8 cellular contexts compared by ENCODE assay signal in genomic region chr19:48617146-48617937, GRCh38. TPM values are rescaled to one million over a fixed set of nuclear protein-coding genes. Genes with fewer than 3 reads are reported as not detected.
A peak's percentile ranks its signal among the peaks of the same experiment; 100 is the strongest.
DNase-seq lines count a peak whose midpoint lies in the region; ATAC-seq, FAIRE-seq and TF ChIP-seq lines count a peak whose summit lies in the region.

No MANE protein-coding gene starts in this region.

- H2BK120ac ChIP-seq in mesendoderm (ENCODE audit: low read depth, low read length) = no peak overlapping the region

- POLR2A ChIA-PET in A549 (lab: Yijun Ruan, JAX) = interaction anchor here (0.9 to 3.6 kb wide), 4 partner anchors 8 to 296 kb away, joined by 3 to 70 read pairs (median 7); no protein-coding TSS in a partner anchor
- POLR2A ChIA-PET in HEK293 (lab: Yijun Ruan, JAX) = interaction anchor here (0.6 to 3.8 kb wide), 8 partner anchors 8 to 97 kb away, joined by 3 to 25 read pairs (median 4); partner anchors contain the start of gene CA11

- peak overlapping the region; percentile 92 for H3K9ac ChIP-seq in mesendoderm (ENCODE audit: low read length)

- H3K9me3 ChIP-seq in A549 = no peaks in the 10 kb centered on the region
- H3K9me3 ChIP-seq in HEK293 (ENCODE audit: control insufficient read depth, insufficient read depth, low read depth, low read length) = no peaks in the 10 kb centered on the region

- H3K23ac ChIP-seq in mesendoderm (ENCODE audit: low read length) = no peak overlapping the region

- H3K27ac ChIP-seq in A549 = peak overlapping the region; percentile 89 to 90
- H3K27ac ChIP-seq in HEK293 (ENCODE audit: extremely low read depth, low read depth, low read length) = peak overlapping the region; percentile 100
- peak overlapping the region; percentile 72 for H3K27ac ChIP-seq in brain microvascular endothelial cell
- no peak overlapping the region for H3K27ac ChIP-seq in mesendoderm (ENCODE audit: low read depth, low read length)

- WGBS in A549 (ENCODE audit: missing lambda C conversion rate) = 56% methylated on average over 18 of the region's 18 CpGs
- no CpG with 5 or more reads among the region's 18 CpGs for WGBS in mesendoderm (ENCODE audit: extremely low coverage, insufficient coverage, low lambda C conversion rate)

- H3K27me3 ChIP-seq in brain microvascular endothelial cell (replicated peaks) = no peaks in the 10 kb centered on the region
- H3K27me3 ChIP-seq in mesendoderm (ENCODE audit: insufficient read depth, low read length, poor library complexity) = no peaks in the 10 kb centered on the region

- H3K79me2 ChIP-seq in mesendoderm (ENCODE audit: control insufficient read depth, insufficient read depth, low read length) = peaks cover 33% of the 10 kb centered on the region

- TF ChIP-seq EP300 in A549 (IDR thresholded peaks at IDR 0.05) = no peak

- H3K4me2 ChIP-seq in A549 = peak overlapping the region; percentile 92
- peak overlapping the region; percentile 67 for H3K4me2 ChIP-seq in mesendoderm (ENCODE audit: low read length)

- TF ChIP-seq CTCF in A549 (IDR thresholded peaks at IDR 0.05) (no peak), HEK293 (tag by site-specific recombination; IDR thresholded peaks at IDR 0.05) (no peak), brain microvascular endothelial cell (IDR thresholded peaks at IDR 0.05; ENCODE audit: low read depth, low read length, missing control alignments) (no peak)

- H2BK5ac ChIP-seq in mesendoderm (ENCODE audit: low read length) = no peak overlapping the region

- DNase-seq in A549 (ENCODE audit: low read depth in 1 of 2, low spot score in 1 of 2) = no peak
- no peak for DNase-seq in brain microvascular endothelial cell
- DNase-seq in mesendoderm = no peak
- DNase-seq in HK-2 (ENCODE audit: unreplicated experiment) = no peak
- DNase-seq in LoVo (ENCODE audit: low spot score) = no peak

- H3K56ac ChIP-seq in mesendoderm (ENCODE audit: low read length) = peak overlapping the region; percentile 95

- CTCF ChIA-PET in A549 (lab: Yijun Ruan, JAX) (interaction anchor here (1.0 to 18.9 kb wide), 10 partner anchors 9 to 351 kb away, joined by 3 to 396 read pairs (median 6); partner anchors contain the start of genes DBP and SPACA4), HEK293 (lab: Yijun Ruan, JAX) (interaction anchor here (0.5 to 1.8 kb wide), 9 partner anchors 9 to 611 kb away, joined by 3 to 13 read pairs (median 3); no protein-coding TSS in a partner anchor)

- no peak overlapping the region for H3K18ac ChIP-seq in mesendoderm (ENCODE audit: low read length)

- TF ChIP-seq RAD21 in A549 (conservative IDR thresholded peaks at IDR 0.05 in 1 of 2, IDR thresholded peaks at IDR 0.05 in 1 of 2) = no peak

- H4K5ac ChIP-seq in mesendoderm (ENCODE audit: low read length) = no peak overlapping the region

- peaks cover 11% of the 10 kb centered on the region for H3K79me1 ChIP-seq in mesendoderm (ENCODE audit: low read length)

- peak overlapping the region; percentile 68 for H3K4me3 ChIP-seq in A549
- peak overlapping the region; percentile 76 for H3K4me3 ChIP-seq in HEK293 (ENCODE audit: low read depth, low read length)
- peak overlapping the region; percentile 98 for H3K4me3 ChIP-seq in brain microvascular endothelial cell (ENCODE audit: low read depth, low read length)
- H3K4me3 ChIP-seq in mesendoderm (ENCODE audit: low read length) = peak overlapping the region; percentile 99

- H2AK5ac ChIP-seq in mesendoderm (ENCODE audit: low read length) = no peak overlapping the region

- no peak overlapping the region for H4K8ac ChIP-seq in mesendoderm (ENCODE audit: low read depth, low read length)

- in situ Hi-C loops in brain microvascular endothelial cell (cut with HindIII; ENCODE audit: low pct_ligation_motif_present, low sequenced_read_pairs) = no loop called here

- peaks cover 44% of the 10 kb centered on the region for H3K4me1 ChIP-seq in A549
- peaks cover 27% of the 10 kb centered on the region for H3K4me1 ChIP-seq in HEK293 (ENCODE audit: control insufficient read depth, insufficient read depth, low read length)
- peaks cover 11% of the 10 kb centered on the region for H3K4me1 ChIP-seq in mesendoderm (ENCODE audit: control insufficient read depth, low read depth, low read length)

- no peak for FAIRE-seq in A549 (lab: Jason Lieb, UNC)

- no peak for ATAC-seq in A549
- no peak for ATAC-seq in HG03520 (IDR thresholded peaks at IDR 0.05; ENCODE audit: unreplicated experiment)
- ATAC-seq in GM21526 (IDR thresholded peaks at IDR 0.05; ENCODE audit: low FRiP score, unreplicated experiment) = no peak

- H2BK15ac ChIP-seq in mesendoderm (replicated peaks; ENCODE audit: low read depth) = no peak overlapping the region

- H3K4ac ChIP-seq in mesendoderm (ENCODE audit: low read depth, low read length) = no peak overlapping the region

- TF ChIP-seq POLR2A in A549 (IDR thresholded peaks at IDR 0.05; ENCODE audit: low read length) = no peak

- peaks cover 14 to 41% of the 10 kb centered on the region in 2 experiments for H3K36me3 ChIP-seq in HEK293 (ENCODE audit: control insufficient read depth in 2 of 2, insufficient read depth in 1 of 2, low read length in 2 of 2)
- peaks cover 32% of the 10 kb centered on the region for H3K36me3 ChIP-seq in brain microvascular endothelial cell (replicated peaks)
- H3K36me3 ChIP-seq in mesendoderm (ENCODE audit: control insufficient read depth, insufficient read depth, low read length) = peaks cover 26% of the 10 kb centered on the region

TF ChIP-seq in A549, 52 proteins besides CTCF, POLR2A, EP300 and RAD21:
- TF ChIP-seq TP53 (CRISPR knock-in tag; IDR thresholded peaks at IDR 0.05) = 0 out of 2 replicates have a peak, but pooled peaks have one; percentile 27
- TF ChIP-seq KDM5A (IDR thresholded peaks at IDR 0.05) = no peak
- 0 out of 2 replicates have a peak, but pooled peaks have one; percentile 4 for TF ChIP-seq BHLHE40 (IDR thresholded peaks at IDR 0.05; ENCODE audit: low read depth, low read length)
TF ChIP-seq in A549: peak in this region for 2.

TF ChIP-seq in HEK293, 187 proteins besides CTCF, POLR2A, EP300 and RAD21 (continues in another document):
- TF ChIP-seq YY2 (tag by site-specific recombination; IDR thresholded peaks at IDR 0.05) (no peak), ZEB2 (tag by site-specific recombination; IDR thresholded peaks at IDR 0.05) (no peak), ATF2 (tag by site-specific recombination; IDR thresholded peaks at IDR 0.05; ENCODE audit: low read depth) (no peak), ZNF560 (tag by site-specific recombination; IDR thresholded peaks at IDR 0.05; ENCODE audit: borderline replicate concordance) (no peak), ZNF621 (tag by site-specific recombination; IDR thresholded peaks at IDR 0.05) (no peak)

RNA-seq across cellular contexts. Expression of gene RPL18, which starts 1.6 kb away (rescaled TPM):
- polyA plus RNA-seq in A549 (2011; rRNA removed) (1,390 and 1,780 TPM in 2 replicates), A549 (2017; fragmentation: RNase III; extraction: RNeasy Plus Mini Kit Qiagen cat#74134 plus additional on column Dnase treatment) (2,568 to 2,696 TPM (median 2,647 TPM) in 3 replicates)
- 2,689 and 2,957 TPM in 2 replicates for polyA plus RNA-seq in A549 (2012; cell fraction: cytosol; rRNA removed)
- 2,348 and 2,474 TPM in 2 replicates for polyA plus RNA-seq in A549 (2012; cell fraction: nucleus; rRNA removed)
- polyA minus RNA-seq in A549 (2011; rRNA and poly(A)+ RNA removed) = 793 and 1,174 TPM in 2 replicates
- polyA plus RNA-seq in mesendoderm (2013, experiment 1 of 2) = 1,890 TPM
- polyA plus RNA-seq in mesendoderm (2013, experiment 2 of 2) = 1,896 TPM

RNA-seq across cellular contexts. Expression of gene SPHK2, which starts 2.0 kb away (rescaled TPM):
- polyA plus RNA-seq in A549 (2011; rRNA removed) = 5.5 and 6.1 TPM in 2 replicates
- polyA plus RNA-seq in A549 (2012; cell fraction: cytosol; rRNA removed) = 13.7 and 18.6 TPM in 2 replicates
- polyA plus RNA-seq in A549 (2012; cell fraction: nucleus; rRNA removed) = 37.8 and 64.1 TPM in 2 replicates
- 14.7 to 18.3 TPM (median 17.1 TPM) in 3 replicates for polyA plus RNA-seq in A549 (2017; fragmentation: RNase III; extraction: RNeasy Plus Mini Kit Qiagen cat#74134 plus additional on column Dnase treatment)
- 8.5 and 10.8 TPM in 2 replicates for polyA minus RNA-seq in A549 (2011; rRNA and poly(A)+ RNA removed)
- 19.4 TPM for polyA plus RNA-seq in mesendoderm (2013, experiment 1 of 2)
- 20.6 TPM for polyA plus RNA-seq in mesendoderm (2013, experiment 2 of 2)

RNA-seq across cellular contexts. Expression of gene FAM83E, which starts 2.5 kb away (rescaled TPM):
- polyA plus RNA-seq in A549 (2011; rRNA removed) (0.16 and 0.45 TPM in 2 replicates), A549 (2017; fragmentation: RNase III; extraction: RNeasy Plus Mini Kit Qiagen cat#74134 plus additional on column Dnase treatment) (0.24 to 0.45 TPM (median 0.41 TPM) in 3 replicates)
- polyA plus RNA-seq in A549 (2012; cell fraction: cytosol; rRNA removed) = 0.13 and 0.25 TPM in 2 replicates
- 0.29 and 0.73 TPM in 2 replicates for polyA plus RNA-seq in A549 (2012; cell fraction: nucleus; rRNA removed)
- polyA minus RNA-seq in A549 (2011; rRNA and poly(A)+ RNA removed) = 0.45 and 0.73 TPM in 2 replicates
- polyA plus RNA-seq in mesendoderm (2013, experiment 1 of 2) = 1.4 TPM
- polyA plus RNA-seq in mesendoderm (2013, experiment 2 of 2) = 1.7 TPM

RNA-seq across cellular contexts. Expression of gene SPACA4, which starts 10.8 kb away (rescaled TPM):
- 0.08 and 0.09 TPM in 2 replicates for polyA plus RNA-seq in A549 (2011; rRNA removed)
- 0.08 and 0.16 TPM in 2 replicates for polyA plus RNA-seq in A549 (2012; cell fraction: cytosol; rRNA removed)
- 0.24 and 0.60 TPM in 2 replicates for polyA plus RNA-seq in A549 (2012; cell fraction: nucleus; rRNA removed)
- polyA plus RNA-seq in A549 (2017; fragmentation: RNase III; extraction: RNeasy Plus Mini Kit Qiagen cat#74134 plus additional on column Dnase treatment) = 0.12 to 0.13 TPM in 2 of 3 replicates, not detected in the other
- polyA minus RNA-seq in A549 (2011; rRNA and poly(A)+ RNA removed) = 0.39 TPM in 1 of 2 replicates, not detected in the other
- polyA plus RNA-seq in mesendoderm (2013, experiment 1 of 2) = not detected
- not detected for polyA plus RNA-seq in mesendoderm (2013, experiment 2 of 2)

RNA-seq across cellular contexts. Expression of gene DBP, which starts 19.8 kb away (rescaled TPM):
- polyA plus RNA-seq in A549 (2011; rRNA removed) = 1.8 and 2.5 TPM in 2 replicates
- polyA plus RNA-seq in A549 (2012; cell fraction: cytosol; rRNA removed) = 3.3 and 3.6 TPM in 2 replicates
- polyA plus RNA-seq in A549 (2012; cell fraction: nucleus; rRNA removed) = 2.1 and 2.5 TPM in 2 replicates
- 3.8 to 5.5 TPM (median 4.1 TPM) in 3 replicates for polyA plus RNA-seq in A549 (2017; fragmentation: RNase III; extraction: RNeasy Plus Mini Kit Qiagen cat#74134 plus additional on column Dnase treatment)
- polyA minus RNA-seq in A549 (2011; rRNA and poly(A)+ RNA removed) = 2.2 and 3.9 TPM in 2 replicates
- 2.0 TPM for polyA plus RNA-seq in mesendoderm (2013, experiment 1 of 2)
- 1.9 TPM for polyA plus RNA-seq in mesendoderm (2013, experiment 2 of 2)
